Comparison of ENCODE assay signal across 1 cellular context in genomic region chr4:109558086-109558485, GRCh38.
TF ChIP-seq lines count a peak whose summit lies in the region.
"Not testable (repeated sequence)": the region's sequence is repeated elsewhere in the genome, so short reads cannot be mapped to it uniquely, and the experiment has no call there.

No MANE protein-coding gene starts in this region.

TF ChIP-seq in K562, 482 proteins besides CTCF, POLR2A, EP300 and RAD21 (continued from another document):
- TF ChIP-seq PBX2 (CRISPR knock-in tag; IDR thresholded peaks at IDR 0.05; ENCODE audit: low read depth), result not testable (repeated sequence)
- TF ChIP-seq PBX2 (tag; conservative IDR thresholded peaks at IDR 0.05; ENCODE audit: low read depth), result peak; percentile 52
